8 cellular contexts compared by ENCODE assay signal in the genomic region with DNA sequence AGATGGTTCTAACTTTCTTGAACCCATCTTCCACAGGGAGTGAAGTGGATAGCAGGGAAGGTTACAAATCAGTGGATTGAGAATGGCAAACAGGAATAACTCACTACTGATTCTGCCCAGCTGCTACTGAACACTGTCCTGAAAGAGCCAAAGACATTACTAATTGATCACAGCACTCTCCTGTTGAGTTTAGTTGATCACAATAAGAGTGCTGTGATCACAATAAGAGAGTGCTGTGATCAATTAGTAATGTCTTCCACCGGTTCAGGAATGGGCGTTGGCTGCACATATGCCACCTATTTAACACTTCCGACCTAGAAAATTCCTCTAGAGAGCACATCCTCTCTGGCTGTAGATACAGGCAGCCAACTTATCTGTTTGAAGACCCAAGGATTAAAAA. TPM values are rescaled to one million over a fixed set of nuclear protein-coding genes. Genes with fewer than 3 reads are reported as not detected.
A peak's percentile ranks its signal among the peaks of the same experiment; 100 is the strongest.
DNase-seq lines count a peak whose midpoint lies in the region; ATAC-seq and TF ChIP-seq lines count a peak whose summit lies in the region.

No MANE protein-coding gene starts in this region.

- H3K27me3 ChIP-seq in WERI-Rb-1 (ENCODE audit: insufficient read depth, low read depth, severe bottlenecking) = no peaks in the 10 kb centered on the region

- H3K27ac ChIP-seq in WERI-Rb-1 = peak overlapping the region; percentile 2; the same call in 1 of the 2 replicates

- H3K9me3 Mint-ChIP-seq in T-cell = no peaks in the 10 kb centered on the region

- no peak for TF ChIP-seq CTCF in WERI-Rb-1 (IDR thresholded peaks at IDR 0.05; ENCODE audit: low read depth, low read length)

- peak overlapping the region; percentile 11 for H3K4me3 ChIP-seq in WERI-Rb-1 (ENCODE audit: low read depth, low read length)

- POLR2A ChIA-PET in T-cell (lab: Charles Lee) = no interaction called here

- H3K36me3 Mint-ChIP-seq in T-cell = no peaks in the 10 kb centered on the region

- peak; percentile 60 for DNase-seq in NCI-H1105 (lab: John Stamatoyannopoulos, UW)
- peak; percentile 83 for DNase-seq in WERI-Rb-1
- peak; percentile 38 to 59 for DNase-seq in lung microvascular endothelial cell (ENCODE audit: low read depth in 2 of 2)
- DNase-seq in activated naive CD4-positive, alpha-beta T cell (lab: John Stamatoyannopoulos, UW) = no peak
- DNase-seq in T-cell = no peak
- DNase-seq in stimulated activated CD4-positive, alpha-beta T cell treated with anti-CD3 and anti-CD28 coated beads, Interleukin-4, amount 100 ng/mL, for 24 hours = no peak

- H3K4me1 Mint-ChIP-seq in T-cell = peaks cover 3 to 7% (median 5%) of the 10 kb centered on the region in 3 donors

- H3K27ac Mint-ChIP-seq in T-cell = no peak overlapping the region

- CTCF ChIA-PET in T-cell (lab: Charles Lee) = no interaction called here

- H3K27me3 Mint-ChIP-seq in T-cell = peaks cover 23 to 25% of the 10 kb centered on the region in 2 donors

- peaks cover 7% of the 10 kb centered on the region; the same call in 1 of the 2 replicates for H3K4me1 ChIP-seq in ES-I3 (ENCODE audit: insufficient read depth, low read length)

- ATAC-seq in GM18517 (IDR thresholded peaks at IDR 0.05; ENCODE audit: unreplicated experiment) (no peak), T-cell (replicated peaks in 1 of 4) (no peak)

- H3K9me3 ChIP-seq in ES-I3 (ENCODE audit: control insufficient read depth, insufficient read depth, low read length) = no peaks in the 10 kb centered on the region
- H3K9me3 ChIP-seq in WERI-Rb-1 (ENCODE audit: severe bottlenecking) = peaks cover 33% of the 10 kb centered on the region

- H3K4me3 Mint-ChIP-seq in T-cell = no peak overlapping the region

- peak overlapping the region; percentile 8; the same call in 1 of the 2 replicates for H3K9ac ChIP-seq in ES-I3 (ENCODE audit: low read depth, low read length)

- H3K36me3 ChIP-seq in ES-I3 (ENCODE audit: insufficient read depth, low read length) = no peaks in the 10 kb centered on the region
- no peaks in the 10 kb centered on the region for H3K36me3 ChIP-seq in WERI-Rb-1

RNA-seq across cellular contexts. Expression of gene CFAP97D1, which starts 11.4 kb away (rescaled TPM):
- total RNA-seq in lung microvascular endothelial cell (not detected in 2 replicates), T-cell (not detected)

RNA-seq across cellular contexts. Expression of gene DUSP3, which starts 12.8 kb away (rescaled TPM):
- total RNA-seq in lung microvascular endothelial cell = 41.6 and 76.2 TPM in 2 replicates
- 1 to 10 TPM; 8.1 to 9.8 (median 9.6) TPM for total RNA-seq in T-cell

RNA-seq across cellular contexts. Expression of gene SOST, which starts 33.0 kb away (rescaled TPM):
- total RNA-seq in lung microvascular endothelial cell = not detected in 2 replicates
- not detected for total RNA-seq in T-cell

RNA-seq across cellular contexts. Expression of gene MPP3, which starts 41.4 kb away (rescaled TPM):
- total RNA-seq in lung microvascular endothelial cell (0.60 and 0.87 TPM in 2 replicates), T-cell (under 1 TPM in 4 of 5 donors, not detected in 1; 0.32 to 0.60 (median 0.44) TPM)

RNA-seq across cellular contexts. Expression of gene CD300LG, which starts 55.4 kb away (rescaled TPM):
- under 0.01 TPM in 1 of 2 replicates, not detected in the other for total RNA-seq in lung microvascular endothelial cell
- total RNA-seq in T-cell = not detected

Comparison
In these comparisons a context has a peak if more than half of its experiments do, and no peak if none do; other contexts are left out.
1. DNase-seq: peak in NCI-H1105 (single experiment), WERI-Rb-1 (single experiment) and lung microvascular endothelial cell (2 of 2); none in activated naive CD4-positive, alpha-beta T cell (0 of 4), T-cell (0 of 34) and stimulated activated CD4-positive, alpha-beta T cell treated with anti-CD3 and anti-CD28 coated beads, Interleukin-4, amount 100 ng/mL, for 24 hours (single experiment).